Comparison of ENCODE assay signal across 9 cellular contexts in the genomic region with DNA sequence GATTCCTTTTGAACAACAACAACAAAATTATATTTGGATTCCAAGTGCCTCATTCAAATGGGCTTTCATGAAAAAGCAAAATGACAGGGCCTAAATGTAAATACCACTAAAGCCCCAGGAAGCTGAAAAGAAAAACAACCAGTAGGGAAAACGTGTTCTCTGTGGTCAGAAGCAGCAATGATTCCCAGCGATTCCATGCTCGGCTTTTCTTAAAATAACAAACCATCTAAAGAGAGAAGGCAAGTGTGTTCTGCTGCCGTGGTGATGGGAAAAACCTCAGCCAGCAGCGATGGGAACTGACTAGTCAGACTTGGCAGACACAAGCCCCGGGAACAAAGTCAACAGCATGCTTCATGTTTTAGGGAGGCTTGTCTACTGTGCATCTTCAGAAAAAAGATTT.
DNase-seq lines count a peak whose midpoint lies in the region; ATAC-seq and TF ChIP-seq lines count a peak whose summit lies in the region.
"Had no signal": no experiment of that assay in that cellular context is flagged by ENCODE, and none has a peak within 500 bp of the region (broad histone marks: within the 10 kb centered on the region; RNA-seq: fewer than 3 reads in every experiment).

No MANE protein-coding gene starts in this region.

- no peaks in the 10 kb centered on the region for H3K27me3 Mint-ChIP-seq in activated T-cell treated with anti-CD3 and anti-CD28 coated beads, Interleukin-2, amount 50 U/mL, for 4 hours (ENCODE audit: low read depth)
- no peaks in the 10 kb centered on the region for H3K27me3 Mint-ChIP-seq in activated CD4-positive, alpha-beta memory T cell treated with anti-CD3 and anti-CD28 coated beads for 36 hours

- TF ChIP-seq CTCF in left lung (IDR thresholded peaks at IDR 0.05), result no peak
- TF ChIP-seq CTCF in tibial artery (IDR thresholded peaks at IDR 0.05), result no peak

- peaks cover 7% of the 10 kb centered on the region for H3K36me3 Mint-ChIP-seq in activated T-cell treated with anti-CD3 and anti-CD28 coated beads, Interleukin-2, amount 50 U/mL, for 4 hours (ENCODE audit: insufficient read depth)
- H3K36me3 Mint-ChIP-seq in activated CD4-positive, alpha-beta memory T cell treated with anti-CD3 and anti-CD28 coated beads for 36 hours, result peaks cover 5% of the 10 kb centered on the region

- CTCF ChIA-PET in activated CD4-positive, alpha-beta memory T cell treated with anti-CD3 and anti-CD28 coated beads for 36 hours (lab: Charles Lee), result interaction anchor here (1.0 kb wide), 1 partner anchor 259 kb away, joined by 3 read pairs; no protein-coding TSS in a partner anchor

- no peaks in the 10 kb centered on the region for H3K27me3 ChIP-seq in left lung
- no peaks in the 10 kb centered on the region for H3K27me3 ChIP-seq in tibial artery

- POLR2A ChIA-PET in activated CD4-positive, alpha-beta memory T cell treated with anti-CD3 and anti-CD28 coated beads for 36 hours (lab: Charles Lee), result no interaction called here

- DNase-seq in LHCN-M2 (ENCODE audit: low read depth) (peak; percentile 96), dedifferentiated amniotic fluid mesenchymal stem cell (ENCODE audit: extremely low spot score) (peak; percentile 68), left lung (peak in 1 of 2 donors; percentile 73), tibial artery (peak; percentile 69 to 77), T-helper 9 cell (no peak)
- DNase-seq in activated T-cell treated with anti-CD3 and anti-CD28 coated beads, Interleukin-2, amount 50 U/mL, for 4 hours, result no peak
- DNase-seq in activated CD4-positive, alpha-beta memory T cell treated with anti-CD3 and anti-CD28 coated beads for 36 hours, result no peak
- DNase-seq: NCI-H524 had no signal

- intact Hi-C loops in left lung (cut with DNase I), result no loop called here
- intact Hi-C loops in tibial artery (cut with DNase I; ENCODE audit: low total_unique reads), result no loop called here
- intact Hi-C loops in activated CD4-positive, alpha-beta memory T cell treated with anti-CD3 and anti-CD28 coated beads for 36 hours (cut with micrococcal nuclease), result loop anchor here (5.0 kb wide), 1 partner anchor 36 kb away; no protein-coding TSS in a partner anchor

- H3K36me3 ChIP-seq in left lung (no peaks in the 10 kb centered on the region), tibial artery (no peaks in the 10 kb centered on the region)

- H3K4me1 Mint-ChIP-seq in activated T-cell treated with anti-CD3 and anti-CD28 coated beads, Interleukin-2, amount 50 U/mL, for 4 hours (ENCODE audit: low read depth), result peaks cover 51% of the 10 kb centered on the region
- peaks cover 53% of the 10 kb centered on the region for H3K4me1 Mint-ChIP-seq in activated CD4-positive, alpha-beta memory T cell treated with anti-CD3 and anti-CD28 coated beads for 36 hours (ENCODE audit: low read depth)

- no peak overlapping the region for H3K4me3 ChIP-seq in left lung
- H3K4me3 ChIP-seq in tibial artery, result peak overlapping the region; percentile 5 to 23

- peaks cover 0 to 2% of the 10 kb centered on the region in 2 donors for H3K4me1 ChIP-seq in left lung
- peaks cover 0 to 19% (median 5%) of the 10 kb centered on the region in 4 donors for H3K4me1 ChIP-seq in tibial artery

- H3K9me3 ChIP-seq in left lung, result no peaks in the 10 kb centered on the region
- H3K9me3 ChIP-seq in tibial artery, result no peaks in the 10 kb centered on the region

- H3K27ac Mint-ChIP-seq in activated CD4-positive, alpha-beta memory T cell treated with anti-CD3 and anti-CD28 coated beads for 36 hours, result no peak overlapping the region

- H3K27ac ChIP-seq in left lung (peak overlapping the region; percentile 18 to 79), tibial artery (peak overlapping the region; percentile 67 to 77)

- no peak overlapping the region for H3K4me3 Mint-ChIP-seq in activated T-cell treated with anti-CD3 and anti-CD28 coated beads, Interleukin-2, amount 50 U/mL, for 4 hours
- no peak overlapping the region for H3K4me3 Mint-ChIP-seq in activated CD4-positive, alpha-beta memory T cell treated with anti-CD3 and anti-CD28 coated beads for 36 hours

- H3K9me3 Mint-ChIP-seq in activated T-cell treated with anti-CD3 and anti-CD28 coated beads, Interleukin-2, amount 50 U/mL, for 4 hours, result peaks cover 9% of the 10 kb centered on the region
- peaks cover 7% of the 10 kb centered on the region for H3K9me3 Mint-ChIP-seq in activated CD4-positive, alpha-beta memory T cell treated with anti-CD3 and anti-CD28 coated beads for 36 hours

- peak; percentile 73 for ATAC-seq in left lung
- no peak for ATAC-seq in HG03460 (IDR thresholded peaks at IDR 0.05; ENCODE audit: unreplicated experiment)
- no peak for ATAC-seq in activated T-cell treated with anti-CD3 and anti-CD28 coated beads, Interleukin-2, amount 50 U/mL, for 4 hours

Comparison
In these comparisons a context has a peak if more than half of its experiments do, and no peak if none do; other contexts are left out.
1. DNase-seq: peak in LHCN-M2 (single experiment), dedifferentiated amniotic fluid mesenchymal stem cell (single experiment) and tibial artery (2 of 2); none in activated T-cell treated with anti-CD3 and anti-CD28 coated beads, Interleukin-2, amount 50 U/mL, for 4 hours (single experiment), activated CD4-positive, alpha-beta memory T cell treated with anti-CD3 and anti-CD28 coated beads for 36 hours (single experiment) and T-helper 9 cell (single experiment).
2. H3K4me3 ChIP-seq: peak in tibial artery (2 of 2); none in left lung (0 of 2).